ENCODE assay signal across 17 cellular contexts in genomic region chr17:80848449-80849102, GRCh38.
DNase-seq lines count a peak whose midpoint lies in the region; ATAC-seq lines count a peak whose summit lies in the region.
"Had no signal": no experiment of that assay in that cellular context is flagged by ENCODE, and none has a peak within 500 bp of the region (broad histone marks: within the 10 kb centered on the region; RNA-seq: fewer than 3 reads in every experiment).

No MANE protein-coding gene starts in this region.

- no peak overlapping the region for H3K4me3 ChIP-seq in CD8-positive, alpha-beta memory T cell (ENCODE audit: low read length)
- H3K4me3 ChIP-seq: hepatocyte, uterus had no signal

- H3K9me3 ChIP-seq in CD8-positive, alpha-beta memory T cell (ENCODE audit: low read length) = no peaks in the 10 kb centered on the region
- H3K9me3 ChIP-seq: uterus had no signal

- no peak overlapping the region for H3K27ac ChIP-seq in CD8-positive, alpha-beta memory T cell (ENCODE audit: low read depth, low read length)
- H3K27ac ChIP-seq: C4-2B, hepatocyte, uterus had no signal

- ATAC-seq in naive thymus-derived CD8-positive, alpha-beta T cell = no peak
- ATAC-seq in HG02798 (IDR thresholded peaks at IDR 0.05; ENCODE audit: poor library complexity, unreplicated experiment) (no peak), HG03521 (IDR thresholded peaks at IDR 0.05; ENCODE audit: unreplicated experiment) (no peak)

- H3K27ac Mint-ChIP-seq in activated CD4-positive, alpha-beta T cell treated with anti-CD3 and anti-CD28 coated beads, Interleukin-2, amount 10 ng/mL, durations not matched to agents 24 days and 14 days = peak overlapping the region; percentile 92
- peak overlapping the region in 6 of 8 donors; percentile 7 to 92 (median 81) for H3K27ac Mint-ChIP-seq in CD8-positive, alpha-beta memory T cell
- H3K27ac Mint-ChIP-seq in activated T-helper 2 cell treated with anti-CD3 and anti-CD28 coated beads, Interferon-gamma antibody, Interleukin-2, Interleukin-4, amounts not matched to agents 10 μg/mL and 5 μg/mL and 100 μg/mL, durations not matched to agents 14 hours and 24 hours and 36 hours = peak overlapping the region; percentile 90
- H3K27ac Mint-ChIP-seq in naive thymus-derived CD8-positive, alpha-beta T cell = peak overlapping the region; percentile 80 to 96 (median 93)

- CTCF ChIA-PET in CD8-positive, alpha-beta memory T cell (lab: Charles Lee) = no interaction called here

- H3K27me3 ChIP-seq in CD8-positive, alpha-beta memory T cell (ENCODE audit: insufficient read depth, low read length, poor library complexity, severe bottlenecking) = no peaks in the 10 kb centered on the region
- H3K27me3 ChIP-seq: hepatocyte, uterus had no signal

- peaks cover 66% of the 10 kb centered on the region for H3K36me3 Mint-ChIP-seq in activated CD4-positive, alpha-beta T cell treated with anti-CD3 and anti-CD28 coated beads, Interleukin-2, amount 10 ng/mL, durations not matched to agents 24 days and 14 days (ENCODE audit: low read depth)
- peaks cover 0 to 27% (median 0%) of the 10 kb centered on the region in 3 donors for H3K36me3 Mint-ChIP-seq in CD8-positive, alpha-beta memory T cell
- H3K36me3 Mint-ChIP-seq in activated T-helper 2 cell treated with anti-CD3 and anti-CD28 coated beads, Interferon-gamma antibody, Interleukin-2, Interleukin-4, amounts not matched to agents 10 μg/mL and 5 μg/mL and 100 μg/mL, durations not matched to agents 14 hours and 24 hours and 36 hours (ENCODE audit: low read depth) = peaks cover 77% of the 10 kb centered on the region
- peaks cover 0 to 10% (median 6%) of the 10 kb centered on the region in 3 donors for H3K36me3 Mint-ChIP-seq in naive thymus-derived CD8-positive, alpha-beta T cell

- POLR2A ChIA-PET in CD8-positive, alpha-beta memory T cell (lab: Charles Lee) = no interaction called here
- POLR2A ChIA-PET in naive thymus-derived CD8-positive, alpha-beta T cell (lab: Charles Lee) = interaction anchor here (0.9 to 1.6 kb wide), 5 partner anchors 13 to 75 kb away, joined by 3 to 5 read pairs (median 4); no protein-coding TSS in a partner anchor

- H3K4me1 ChIP-seq in CD8-positive, alpha-beta memory T cell (ENCODE audit: insufficient read depth, low read length) = peaks cover 35% of the 10 kb centered on the region
- H3K4me1 ChIP-seq: uterus had no signal

- H3K27me3 Mint-ChIP-seq in activated CD4-positive, alpha-beta T cell treated with anti-CD3 and anti-CD28 coated beads, Interleukin-2, amount 10 ng/mL, durations not matched to agents 24 days and 14 days = no peaks in the 10 kb centered on the region
- no peaks in the 10 kb centered on the region for H3K27me3 Mint-ChIP-seq in CD8-positive, alpha-beta memory T cell
- no peaks in the 10 kb centered on the region for H3K27me3 Mint-ChIP-seq in activated T-helper 2 cell treated with anti-CD3 and anti-CD28 coated beads, Interferon-gamma antibody, Interleukin-2, Interleukin-4, amounts not matched to agents 10 μg/mL and 5 μg/mL and 100 μg/mL, durations not matched to agents 14 hours and 24 hours and 36 hours (ENCODE audit: low read depth)
- H3K27me3 Mint-ChIP-seq in naive thymus-derived CD8-positive, alpha-beta T cell = no peaks in the 10 kb centered on the region

- intact Hi-C loops in activated CD4-positive, alpha-beta T cell treated with anti-CD3 and anti-CD28 coated beads, Interleukin-2, amount 10 ng/mL, durations not matched to agents 24 days and 14 days (cut with micrococcal nuclease) = no loop called here
- intact Hi-C loops in activated T-helper 2 cell treated with anti-CD3 and anti-CD28 coated beads, Interferon-gamma antibody, Interleukin-2, Interleukin-4, amounts not matched to agents 10 μg/mL and 5 μg/mL and 100 μg/mL, durations not matched to agents 14 hours and 24 hours and 36 hours (cut with micrococcal nuclease) = no loop called here

- H3K4me1 Mint-ChIP-seq in activated CD4-positive, alpha-beta T cell treated with anti-CD3 and anti-CD28 coated beads, Interleukin-2, amount 10 ng/mL, durations not matched to agents 24 days and 14 days = peaks cover 60% of the 10 kb centered on the region
- H3K4me1 Mint-ChIP-seq in CD8-positive, alpha-beta memory T cell = peaks cover 27 to 51% (median 41%) of the 10 kb centered on the region in 3 donors
- peaks cover 53% of the 10 kb centered on the region for H3K4me1 Mint-ChIP-seq in activated T-helper 2 cell treated with anti-CD3 and anti-CD28 coated beads, Interferon-gamma antibody, Interleukin-2, Interleukin-4, amounts not matched to agents 10 μg/mL and 5 μg/mL and 100 μg/mL, durations not matched to agents 14 hours and 24 hours and 36 hours (ENCODE audit: low read depth)
- peaks cover 21 to 59% (median 46%) of the 10 kb centered on the region in 4 donors for H3K4me1 Mint-ChIP-seq in naive thymus-derived CD8-positive, alpha-beta T cell

- no peak overlapping the region for H3K4me3 Mint-ChIP-seq in activated CD4-positive, alpha-beta T cell treated with anti-CD3 and anti-CD28 coated beads, Interleukin-2, amount 10 ng/mL, durations not matched to agents 24 days and 14 days
- peak overlapping the region in 2 of 7 donors; percentile 65 to 70 for H3K4me3 Mint-ChIP-seq in CD8-positive, alpha-beta memory T cell
- H3K4me3 Mint-ChIP-seq in activated T-helper 2 cell treated with anti-CD3 and anti-CD28 coated beads, Interferon-gamma antibody, Interleukin-2, Interleukin-4, amounts not matched to agents 10 μg/mL and 5 μg/mL and 100 μg/mL, durations not matched to agents 14 hours and 24 hours and 36 hours (ENCODE audit: low read depth) = no peak overlapping the region
- peak overlapping the region in 6 of 10 donors; percentile 7 to 84 (median 80) for H3K4me3 Mint-ChIP-seq in naive thymus-derived CD8-positive, alpha-beta T cell

- DNase-seq in activated CD4-positive, alpha-beta T cell treated with anti-CD3 and anti-CD28 coated beads, Interleukin-2, amount 10 ng/mL, durations not matched to agents 24 days and 14 days = no peak
- DNase-seq in activated CD4-positive, alpha-beta T cell treated with anti-CD3 and anti-CD28 coated beads for 48 hours = no peak
- DNase-seq in CD8-positive, alpha-beta memory T cell = no peak
- DNase-seq in activated T-helper 2 cell treated with anti-CD3 and anti-CD28 coated beads, Interferon-gamma antibody, Interleukin-2, Interleukin-4, amounts not matched to agents 10 μg/mL and 5 μg/mL and 100 μg/mL, durations not matched to agents 14 hours and 24 hours and 36 hours (ENCODE audit: low spot score) = no peak
- DNase-seq in naive thymus-derived CD8-positive, alpha-beta T cell = no peak
- no peak for DNase-seq in NCI-H510A (lab: John Stamatoyannopoulos, UW)
- DNase-seq: amniotic stem cell; central memory CD4-positive, alpha-beta T cell; HCEC 1CT; Karpas-422; mesendoderm; NCI-H1417 had no signal

- no peaks in the 10 kb centered on the region for H3K9me3 Mint-ChIP-seq in activated CD4-positive, alpha-beta T cell treated with anti-CD3 and anti-CD28 coated beads, Interleukin-2, amount 10 ng/mL, durations not matched to agents 24 days and 14 days
- H3K9me3 Mint-ChIP-seq in CD8-positive, alpha-beta memory T cell = no peaks in the 10 kb centered on the region
- H3K9me3 Mint-ChIP-seq in activated T-helper 2 cell treated with anti-CD3 and anti-CD28 coated beads, Interferon-gamma antibody, Interleukin-2, Interleukin-4, amounts not matched to agents 10 μg/mL and 5 μg/mL and 100 μg/mL, durations not matched to agents 14 hours and 24 hours and 36 hours = no peaks in the 10 kb centered on the region
- H3K9me3 Mint-ChIP-seq in naive thymus-derived CD8-positive, alpha-beta T cell = no peaks in the 10 kb centered on the region

- no peaks in the 10 kb centered on the region for H3K36me3 ChIP-seq in CD8-positive, alpha-beta memory T cell (ENCODE audit: insufficient read depth, low read length)
- H3K36me3 ChIP-seq: uterus had no signal

Comparison
In these comparisons a context has a peak if more than half of its experiments do, and no peak if none do; other contexts are left out.
1. H3K4me3 Mint-ChIP-seq: peak in naive thymus-derived CD8-positive, alpha-beta T cell (6 of 10); none in activated CD4-positive, alpha-beta T cell treated with anti-CD3 and anti-CD28 coated beads, Interleukin-2, amount 10 ng/mL, durations not matched to agents 24 days and 14 days (single experiment) and activated T-helper 2 cell treated with anti-CD3 and anti-CD28 coated beads, Interferon-gamma antibody, Interleukin-2, Interleukin-4, amounts not matched to agents 10 μg/mL and 5 μg/mL and 100 μg/mL, durations not matched to agents 14 hours and 24 hours and 36 hours (single experiment).
2. Peak in every context shown above with its lines, with median percentiles within 50 percentile points of each other: H3K27ac Mint-ChIP-seq.